Comparison of ENCODE assay signal across 9 cellular contexts in genomic region chr9:98101868-98102273, GRCh38. TPM values are rescaled to one million over a fixed set of nuclear protein-coding genes. Genes with fewer than 3 reads are reported as not detected.
A peak's percentile ranks its signal among the peaks of the same experiment; 100 is the strongest.
DNase-seq lines count a peak whose midpoint lies in the region; ATAC-seq and TF ChIP-seq lines count a peak whose summit lies in the region.
"Had no signal": no experiment of that assay in that cellular context is flagged by ENCODE, and none has a peak within 500 bp of the region (broad histone marks: within the 10 kb centered on the region; RNA-seq: fewer than 3 reads in every experiment).

No MANE protein-coding gene starts in this region.

- H3K27ac ChIP-seq in right atrium auricular region: no peak overlapping the region
- no peak overlapping the region for H3K27ac ChIP-seq in SJCRH30
- H3K27ac ChIP-seq: body of pancreas had no signal

- intact Hi-C loops in Right ventricle myocardium superior (cut with DNase I): no loop called here

- H3K36me3 ChIP-seq in right atrium auricular region: no peaks in the 10 kb centered on the region
- H3K36me3 ChIP-seq in NT2/D1 (ENCODE audit: insufficient read depth, insufficient read length, low read length): peaks cover 41% of the 10 kb centered on the region
- H3K36me3 ChIP-seq in SJCRH30: no peaks in the 10 kb centered on the region

- H3K9ac ChIP-seq in NT2/D1 (ENCODE audit: insufficient read length, low read depth): peak overlapping the region; percentile 9

- H3K9me3 ChIP-seq in right atrium auricular region (peaks cover 0 to 7% of the 10 kb centered on the region in 2 donors), NT2/D1 (ENCODE audit: insufficient read depth, low read length) (peaks cover 8% of the 10 kb centered on the region), SJCRH30 (replicated peaks) (0 out of 2 replicates have a peak, but pooled peaks cover 3% of the 10 kb centered on the region)
- H3K9me3 ChIP-seq: body of pancreas had no signal

- peak; percentile 60 for DNase-seq in Right ventricle myocardium superior
- DNase-seq in right atrium auricular region (ENCODE audit: low spot score): no peak
- DNase-seq in NT2/D1 (ENCODE audit: low read depth, low spot score): no peak
- DNase-seq in activated effector memory CD4-positive, alpha-beta T cell treated with Interleukin-2 at 50 U/mL for 16 hours: peak; percentile 77
- peak; percentile 65 to 69 for DNase-seq in stimulated activated CD4-positive, alpha-beta T cell treated with anti-CD3 and anti-CD28 coated beads, Interleukin-15, amount 100 ng/mL, for 48 hours (ENCODE audit: low read depth in 2 of 2)
- no peak for DNase-seq in NCI-H1694 (lab: John Stamatoyannopoulos, UW)
- no peak for DNase-seq in SJCRH30

- H3K4me1 ChIP-seq in right atrium auricular region (no peaks in the 10 kb centered on the region), NT2/D1 (ENCODE audit: insufficient read depth, insufficient read length) (no peaks in the 10 kb centered on the region), SJCRH30 (no peaks in the 10 kb centered on the region)

- no peak for ATAC-seq in Right ventricle myocardium superior (ENCODE audit: poor library complexity)
- ATAC-seq in HG03097 (IDR thresholded peaks at IDR 0.05; ENCODE audit: low FRiP score, unreplicated experiment): peak; percentile 96
- ATAC-seq: body of pancreas had no signal

- H3K4me3 ChIP-seq in right atrium auricular region (no peak overlapping the region), NT2/D1 (ENCODE audit: insufficient read length, low read depth) (no peak overlapping the region), SJCRH30 (no peak overlapping the region)
- H3K4me3 ChIP-seq: body of pancreas had no signal

- TF ChIP-seq CTCF in right atrium auricular region (IDR thresholded peaks at IDR 0.05): no peak

- H3K27me3 ChIP-seq in right atrium auricular region (no peaks in the 10 kb centered on the region), NT2/D1 (ENCODE audit: insufficient read depth, insufficient read length) (no peaks in the 10 kb centered on the region), SJCRH30 (no peaks in the 10 kb centered on the region)
- H3K27me3 ChIP-seq: body of pancreas had no signal

RNA-seq across cellular contexts. Expression of gene TRIM14, which starts 17.2 kb away (rescaled TPM):
- total RNA-seq in Right ventricle myocardium superior (4.9 TPM), right atrium auricular region (1 to 10 TPM; 1.8 to 2.0 TPM)
- 0.22 and 0.30 TPM in 2 replicates for total RNA-seq in SJCRH30 (2014; rRNA removed; shearing (Covaris generic))

RNA-seq across cellular contexts. Expression of gene NANS, which starts 45.3 kb away (rescaled TPM):
- total RNA-seq in Right ventricle myocardium superior: 33.4 TPM
- 10 to 100 TPM; 27.4 to 35.5 TPM for total RNA-seq in right atrium auricular region
- total RNA-seq in SJCRH30 (2014; rRNA removed; shearing (Covaris generic)): 56.0 and 60.4 TPM in 2 replicates

Comparison
In these comparisons a context has a peak if more than half of its experiments do, and no peak if none do; other contexts are left out.
1. DNase-seq: peak in Right ventricle myocardium superior (single experiment), activated effector memory CD4-positive, alpha-beta T cell treated with Interleukin-2 at 50 U/mL for 16 hours (single experiment) and stimulated activated CD4-positive, alpha-beta T cell treated with anti-CD3 and anti-CD28 coated beads, Interleukin-15, amount 100 ng/mL, for 48 hours (2 of 2); none in right atrium auricular region (single experiment), NT2/D1 (single experiment), NCI-H1694 (single experiment) and SJCRH30 (0 of 2).